In genomic region chr10:85863301-85864172, GRCh38 we compare ENCODE assay signal across 1 cellular context.
TF ChIP-seq lines count a peak whose summit lies in the region.

No MANE protein-coding gene starts in this region.

TF ChIP-seq in H1, 55 proteins besides CTCF, POLR2A, EP300 and RAD21:
- TF ChIP-seq KDM4A (IDR thresholded peaks at IDR 0.05; ENCODE audit: low read depth, low read length, severe bottlenecking) (no peak), SRF (IDR thresholded peaks at IDR 0.05; ENCODE audit: low read depth, low read length) (peak; percentile 65; the same call in 1 of the 2 replicates), TAF1 (IDR thresholded peaks at IDR 0.05; ENCODE audit: low read depth, low read length) (no peak)
